In the genomic region with DNA sequence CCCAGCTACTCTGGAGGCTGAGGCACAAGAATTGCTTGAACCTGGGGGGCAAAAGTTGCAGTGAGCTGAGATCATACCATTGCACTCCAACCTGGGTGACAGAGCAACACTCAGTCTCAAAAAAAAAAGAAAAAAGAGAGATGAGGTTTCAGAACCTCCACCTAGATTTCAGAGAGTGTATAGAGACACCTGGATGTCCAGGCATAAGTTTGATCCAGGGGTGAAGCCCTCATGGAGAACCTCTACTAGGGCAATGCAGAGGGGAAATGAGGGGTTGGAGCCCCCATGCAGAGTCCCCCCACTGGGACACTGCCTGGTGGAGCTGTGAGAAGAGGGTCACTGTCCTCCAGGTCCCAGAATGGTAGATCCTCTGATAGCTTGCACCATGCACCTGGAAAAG, we compare ENCODE assay signal across 1 cellular context.
TF ChIP-seq lines count a peak whose summit lies in the region.

No MANE protein-coding gene starts in this region.

TF ChIP-seq in HEK293, 187 proteins besides CTCF, POLR2A, EP300 and RAD21 (continued from another document):
- TF ChIP-seq, protein P1, sequence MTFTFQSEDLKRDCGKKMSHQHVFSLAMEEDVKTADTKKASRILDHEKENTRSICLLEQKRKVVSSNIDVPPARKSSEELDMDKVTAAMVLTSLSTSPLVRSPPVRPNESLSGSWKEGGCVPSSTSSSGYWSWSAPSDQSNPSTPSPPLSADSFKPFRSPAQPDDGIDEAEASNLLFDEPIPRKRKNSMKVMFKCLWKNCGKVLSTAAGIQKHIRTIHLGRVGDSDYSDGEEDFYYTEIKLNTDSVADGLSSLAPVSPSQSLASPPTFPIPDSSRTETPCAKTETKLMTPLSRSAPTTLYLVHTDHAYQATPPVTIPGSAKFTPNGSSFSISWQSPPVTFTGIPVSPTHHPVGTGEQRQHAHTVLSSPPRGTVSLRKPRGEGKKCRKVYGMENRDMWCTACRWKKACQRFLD (tag by site-specific recombination; IDR thresholded peaks at IDR 0.05): no peak
- peak; percentile 57 for TF ChIP-seq SETDB1 (IDR thresholded peaks at IDR 0.05; ENCODE audit: insufficient read length, low read length)
- TF ChIP-seq ZNF658 (tag by site-specific recombination; IDR thresholded peaks at IDR 0.05): no peak
- peak; percentile 68; the same call in 1 of the 2 replicates for TF ChIP-seq ZNF280D (tag by site-specific recombination; IDR thresholded peaks at IDR 0.05)
